20 cellular contexts compared by ENCODE assay signal in the genomic region with DNA sequence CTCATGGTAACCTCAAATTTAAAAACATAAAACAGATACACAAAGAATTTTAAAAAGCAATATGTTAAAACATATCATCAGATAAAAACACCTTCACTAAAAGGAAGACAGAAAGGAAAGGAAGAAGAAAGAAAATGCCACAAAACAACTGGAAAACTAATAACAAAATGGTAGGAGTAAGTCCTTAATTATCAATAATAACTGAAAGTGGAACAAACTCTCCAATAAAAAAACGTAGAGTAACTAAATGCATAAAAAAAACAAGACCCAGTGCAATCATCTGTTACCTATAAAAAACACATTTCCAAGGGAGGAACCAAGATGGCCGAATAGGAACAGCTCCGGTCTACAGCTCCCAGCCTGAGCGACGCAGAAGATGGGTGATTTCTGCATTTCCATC. TPM values are rescaled to one million over a fixed set of nuclear protein-coding genes. Genes with fewer than 3 reads are reported as not detected.
DNase-seq lines count a peak whose midpoint lies in the region; ATAC-seq and TF ChIP-seq lines count a peak whose summit lies in the region.
"Had no signal": no experiment of that assay in that cellular context is flagged by ENCODE, and none has a peak within 500 bp of the region (broad histone marks: within the 10 kb centered on the region; RNA-seq: fewer than 3 reads in every experiment).

No MANE protein-coding gene starts in this region.

- no peaks in the 10 kb centered on the region for H3K79me2 ChIP-seq in PC-3 (ENCODE audit: low read length)

- peaks cover 4 to 25% of the 10 kb centered on the region in 2 donors for H3K27me3 Mint-ChIP-seq in natural killer cell treated with Interleukin-12 subunit alpha and Interleukin-12 subunit beta and Interleukin-15 and Interleukin-18, amount 100 ng/mL, for 72 hours

- H3K27me3 ChIP-seq in PC-3 (ENCODE audit: low read length) (no peaks in the 10 kb centered on the region), iPS-18a (ENCODE audit: control insufficient read depth, insufficient read depth, low read length) (no peaks in the 10 kb centered on the region)
- H3K27me3 ChIP-seq: body of pancreas, thyroid gland had no signal

- H3K36me3 Mint-ChIP-seq in natural killer cell treated with Interleukin-12 subunit alpha and Interleukin-12 subunit beta and Interleukin-15 and Interleukin-18, amount 100 ng/mL, for 72 hours: peaks cover 9% of the 10 kb centered on the region
- H3K36me3 Mint-ChIP-seq: CD8-positive, alpha-beta T cell had no signal

- H3F3A ChIP-seq in PC-3 (ENCODE audit: low read length, unreplicated experiment): no peaks in the 10 kb centered on the region

- H3K4me3 Mint-ChIP-seq in natural killer cell treated with Interleukin-12 subunit alpha and Interleukin-12 subunit beta and Interleukin-15 and Interleukin-18, amount 100 ng/mL, for 72 hours: no peak overlapping the region
- H3K4me3 Mint-ChIP-seq: activated T-cell treated with anti-CD3 and anti-CD28 coated beads, Interleukin-2, amount 50 U/mL, for 24 hours; CD8-positive, alpha-beta T cell; stimulated activated naive CD8-positive, alpha-beta T cell treated with anti-CD3 and anti-CD28 coated beads, Interleukin-15, amount 100 ng/mL, for 72 hours had no signal

- peaks cover 3% of the 10 kb centered on the region for H3K9me3 Mint-ChIP-seq in natural killer cell treated with Interleukin-12 subunit alpha and Interleukin-12 subunit beta and Interleukin-15 and Interleukin-18, amount 100 ng/mL, for 72 hours
- H3K9me3 Mint-ChIP-seq: activated T-cell treated with anti-CD3 and anti-CD28 coated beads, Interleukin-2, amount 50 U/mL, for 24 hours; CD8-positive, alpha-beta T cell had no signal

- no peaks in the 10 kb centered on the region for H4K20me1 ChIP-seq in PC-3 (ENCODE audit: low read length)

- intact Hi-C loops in PC-3 (cut with micrococcal nuclease): no loop called here

- H3K27ac Mint-ChIP-seq in natural killer cell treated with Interleukin-12 subunit alpha and Interleukin-12 subunit beta and Interleukin-15 and Interleukin-18, amount 100 ng/mL, for 72 hours: no peak overlapping the region
- H3K27ac Mint-ChIP-seq: activated T-cell treated with anti-CD3 and anti-CD28 coated beads, Interleukin-2, amount 50 U/mL, for 24 hours; CD8-positive, alpha-beta T cell; stimulated activated naive CD8-positive, alpha-beta T cell treated with anti-CD3 and anti-CD28 coated beads, Interleukin-15, amount 100 ng/mL, for 72 hours had no signal

- no TSS peak for BruUV-seq in PC-3 (replicated peaks; lab: Mats Ljungman, UMichigan)

- H3K9ac ChIP-seq in PC-3 (ENCODE audit: low read length) (no peak overlapping the region), iPS-18a (ENCODE audit: low read length) (no peak overlapping the region)

- H3K4me1 Mint-ChIP-seq in natural killer cell treated with Interleukin-12 subunit alpha and Interleukin-12 subunit beta and Interleukin-15 and Interleukin-18, amount 100 ng/mL, for 72 hours (ENCODE audit: low read depth in 2 of 2): no peaks in the 10 kb centered on the region
- H3K4me1 Mint-ChIP-seq: stimulated activated naive CD8-positive, alpha-beta T cell treated with anti-CD3 and anti-CD28 coated beads, Interleukin-15, amount 100 ng/mL, for 72 hours had no signal

- POLR2A ChIA-PET in PC-3 (lab: Charles Lee; ENCODE audit: unreplicated experiment): no interaction called here

- H3K36me3 ChIP-seq in PC-3 (ENCODE audit: low read depth, low read length) (no peaks in the 10 kb centered on the region), iPS-18a (ENCODE audit: control insufficient read depth, low read depth, low read length) (no peaks in the 10 kb centered on the region)
- H3K36me3 ChIP-seq: prostate gland, thyroid gland had no signal

- peaks cover 8% of the 10 kb centered on the region for H3K4me1 ChIP-seq in PC-3 (ENCODE audit: insufficient read depth, low read length)
- H3K4me1 ChIP-seq in iPS-18a (ENCODE audit: control insufficient read depth, low read depth, low read length): peaks cover 5% of the 10 kb centered on the region
- H3K4me1 ChIP-seq: body of pancreas, prostate gland had no signal

- H3K4me2 ChIP-seq in PC-3 (ENCODE audit: low read length): peak overlapping the region; percentile 58

- no peak for TF ChIP-seq CTCF in PC-3 (conservative IDR thresholded peaks at IDR 0.05; ENCODE audit: low read depth, low read length)

- H3K9me2 ChIP-seq in PC-3 (replicated peaks; ENCODE audit: low read length): no peaks in the 10 kb centered on the region

- ATAC-seq in PC-3 (no peak), GM21528 (IDR thresholded peaks at IDR 0.05; ENCODE audit: low FRiP score, unreplicated experiment) (no peak), GM18868 (IDR thresholded peaks at IDR 0.05; ENCODE audit: unreplicated experiment) (no peak), HG03175 (IDR thresholded peaks at IDR 0.05; ENCODE audit: unreplicated experiment) (no peak)
- no peak for ATAC-seq in natural killer cell treated with Interleukin-12 subunit alpha and Interleukin-12 subunit beta and Interleukin-15 and Interleukin-18, amount 100 ng/mL, for 72 hours
- ATAC-seq: body of pancreas; CD8-positive, alpha-beta T cell; stimulated activated naive CD8-positive, alpha-beta T cell treated with anti-CD3 and anti-CD28 coated beads, Interleukin-15, amount 100 ng/mL, for 72 hours had no signal

- H3K4me3 ChIP-seq in PC-3 (ENCODE audit: low read length): 0 out of 2 replicates have a peak overlapping the region, but pooled peaks have one; percentile 37
- H3K4me3 ChIP-seq in iPS-18a (ENCODE audit: low read length): peak overlapping the region; percentile 59
- H3K4me3 ChIP-seq: body of pancreas, prostate gland, thyroid gland had no signal

- H3K9me3 ChIP-seq in PC-3 (ENCODE audit: low read length): no peaks in the 10 kb centered on the region
- no peaks in the 10 kb centered on the region for H3K9me3 ChIP-seq in iPS-18a (ENCODE audit: control insufficient read depth, low read depth, low read length)
- H3K9me3 ChIP-seq: body of pancreas, prostate gland, thyroid gland had no signal

- CTCF ChIA-PET in PC-3 (lab: Charles Lee): no interaction called here

- DNase-seq in NCI-H1694 treated with DMSO at 0.1 percent for 48 hours (lab: John Stamatoyannopoulos, UW) (peak; percentile 7), NCI-H1694 (lab: John Stamatoyannopoulos, UW) (no peak), PC-3 (no peak)
- no peak for DNase-seq in natural killer cell treated with Interleukin-12 subunit alpha and Interleukin-12 subunit beta and Interleukin-15 and Interleukin-18, amount 100 ng/mL, for 72 hours (ENCODE audit: low spot score)
- DNase-seq: activated CD4-positive, alpha-beta T cell treated with anti-CD3 and anti-CD28 coated beads for 4 hours; activated T-cell treated with anti-CD3 and anti-CD28 coated beads, Interleukin-2, amount 50 U/mL, for 24 hours; AML-193; body of pancreas; CD8-positive, alpha-beta T cell; effector CD4-positive, alpha-beta T cell; hypothalamus; NCI-H2107; NCI-H526 treated with DMSO at 0.1 percent for 48 hours; stimulated activated naive CD8-positive, alpha-beta T cell treated with anti-CD3 and anti-CD28 coated beads, Interleukin-15, amount 100 ng/mL, for 72 hours; thyroid gland had no signal

- peak overlapping the region; percentile 57 for H2AFZ ChIP-seq in PC-3 (ENCODE audit: low read length)

- no peak overlapping the region for H3K27ac ChIP-seq in PC-3 (ENCODE audit: low read length)
- H3K27ac ChIP-seq in iPS-18a (ENCODE audit: low read length): no peak overlapping the region
- H3K27ac ChIP-seq: body of pancreas, prostate gland, thyroid gland had no signal

RNA-seq across cellular contexts. Expression of a gene that starts 47.1 kb away (rescaled TPM):
- 25.0 and 29.0 TPM in 2 replicates for total RNA-seq in PC-3 (2014; rRNA removed)
- total RNA-seq in natural killer cell treated with Interleukin-12 subunit alpha and Interleukin-12 subunit beta and Interleukin-15 and Interleukin-18, amount 100 ng/mL, for 72 hours: 10 to 100 TPM; 40.1 to 49.6 TPM
